In the genomic region with DNA sequence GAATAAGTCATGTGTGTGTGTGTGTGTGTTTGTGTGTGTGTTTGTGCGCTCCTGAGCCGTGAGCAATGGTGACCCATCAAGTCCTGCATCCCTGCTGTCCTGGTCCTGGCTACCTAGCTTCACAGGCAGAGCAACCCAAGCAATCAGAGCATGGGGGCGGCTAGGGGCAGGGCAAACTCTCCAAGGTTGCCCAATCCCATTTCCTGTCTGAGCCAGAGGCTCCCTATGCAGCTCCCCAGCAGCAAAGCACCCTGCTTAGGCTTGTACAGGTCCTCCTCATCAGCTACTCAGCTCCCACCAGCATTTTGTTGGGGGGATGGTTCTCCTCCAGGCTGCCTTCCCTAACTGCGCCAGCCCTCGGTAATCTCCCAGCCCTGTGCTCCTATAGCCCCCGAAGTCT, we compare ENCODE assay signal across 13 cellular contexts. TPM values are rescaled to one million over a fixed set of nuclear protein-coding genes. Genes with fewer than 3 reads are reported as not detected.
"Had no signal": no experiment of that assay in that cellular context is flagged by ENCODE, and none has a peak within 500 bp of the region (broad histone marks: within the 10 kb centered on the region; RNA-seq: fewer than 3 reads in every experiment).

No MANE protein-coding gene starts in this region.

- H3K4me3 ChIP-seq: cardiac muscle cell, lower lobe of right lung, thoracic aorta, vagina had no signal

- H3K27ac ChIP-seq: cardiac muscle cell, lower lobe of right lung, neutrophil, thoracic aorta, vagina had no signal

- H3K4me1 ChIP-seq: lower lobe of right lung, vagina had no signal

- H3K9me3 ChIP-seq: neutrophil, vagina had no signal

- H3K36me3 ChIP-seq: cardiac muscle cell, lower lobe of right lung, neutrophil, thoracic aorta, vagina had no signal

- ATAC-seq: lower lobe of right lung; naive thymus-derived CD4-positive, alpha-beta T cell; stimulated activated naive CD8-positive, alpha-beta T cell treated with anti-CD3 and anti-CD28 coated beads, Interleukin-15, amount 100 ng/mL, for 72 hours had no signal

- H3K27me3 ChIP-seq: cardiac muscle cell, neutrophil, vagina had no signal

- DNase-seq: activated CD4-positive, alpha-beta memory T cell treated with anti-CD3 and anti-CD28 coated beads for 36 hours; activated gamma-delta T cell; activated naive CD8-positive, alpha-beta T cell treated with anti-CD3 and anti-CD28 coated beads for 36 hours; activated T-cell treated with anti-CD3 and anti-CD28 coated beads, Interleukin-2, amount 50 U/mL, for 48 hours; lower lobe of right lung; naive thymus-derived CD4-positive, alpha-beta T cell; stimulated activated CD4-positive, alpha-beta T cell treated with anti-CD3 and anti-CD28 coated beads, Interleukin-4, amount 100 ng/mL, for 4 hours; stimulated activated naive CD8-positive, alpha-beta T cell treated with anti-CD3 and anti-CD28 coated beads, Interleukin-15, amount 100 ng/mL, for 72 hours had no signal

RNA-seq across cellular contexts. Expression of a gene that starts 31.1 kb away (rescaled TPM):
- total RNA-seq: activated naive CD8-positive, alpha-beta T cell treated with anti-CD3 and anti-CD28 coated beads for 36 hours; lower lobe of right lung; mononuclear cell; naive thymus-derived CD4-positive, alpha-beta T cell; vagina had no signal

RNA-seq across cellular contexts. Expression of a gene that starts 38.5 kb away (rescaled TPM):
- total RNA-seq: activated CD4-positive, alpha-beta memory T cell treated with anti-CD3 and anti-CD28 coated beads for 36 hours had no signal
